8 cellular contexts compared by ENCODE assay signal in genomic region chr1:244652699-244653438, GRCh38. TPM values are rescaled to one million over a fixed set of nuclear protein-coding genes. Genes with fewer than 3 reads are reported as not detected.
DNase-seq lines count a peak whose midpoint lies in the region; ATAC-seq and TF ChIP-seq lines count a peak whose summit lies in the region.

DESI2 (plus strand) TSS chr1:244653126; CDS start chr1:244653314, 188 bp downstream.

- H3K27ac Mint-ChIP-seq in activated T-helper 17 cell treated with anti-CD3 and anti-CD28 coated beads, Interleukin-2, amount 50 U/mL, for 72 hours = peak within 1 kb of the TSS; percentile 87
- H3K27ac Mint-ChIP-seq in naive thymus-derived CD8-positive, alpha-beta T cell = peak within 1 kb of the TSS; percentile 63 to 95 (median 92)

- TF ChIP-seq CTCF in LNCaP clone FGC (IDR thresholded peaks at IDR 0.05; ENCODE audit: control insufficient read depth, extremely low read depth, insufficient read depth) (peak; percentile 70), RWPE1 (conservative IDR thresholded peaks at IDR 0.05; ENCODE audit: low read depth) (peak; percentile 65), fibroblast of mammary gland (conservative IDR thresholded peaks at IDR 0.05; ENCODE audit: control insufficient read depth, insufficient read depth, low read depth, low read length) (peak; percentile 19)

- H3K4me3 ChIP-seq in LNCaP clone FGC (ENCODE audit: low read depth, low read length) (peak within 1 kb of the TSS; percentile 74), fibroblast of mammary gland (ENCODE audit: control insufficient read depth, low read depth, low read length) (peak within 1 kb of the TSS; percentile 64)

- CTCF ChIA-PET in RWPE1 (lab: Yijun Ruan, JAX) = interaction anchor here (0.5 to 1.3 kb wide), 3 partner anchors 12 to 144 kb away, joined by 4 to 6 read pairs (median 5); no protein-coding TSS in a partner anchor

- POLR2A ChIA-PET in RWPE1 (lab: Yijun Ruan, JAX; ENCODE audit: low non-redundant PET) = no interaction called here
- POLR2A ChIA-PET in naive thymus-derived CD8-positive, alpha-beta T cell (lab: Charles Lee) = interaction anchor here (0.6 to 3.5 kb wide), 10 partner anchors 49 to 813 kb away, joined by 3 to 34 read pairs (median 5); partner anchors contain the start of genes COX20 and HNRNPU

- no peaks in the 10 kb centered on the region for H3K9me3 Mint-ChIP-seq in activated T-helper 17 cell treated with anti-CD3 and anti-CD28 coated beads, Interleukin-2, amount 50 U/mL, for 72 hours
- H3K9me3 Mint-ChIP-seq in naive thymus-derived CD8-positive, alpha-beta T cell = no peaks in the 10 kb centered on the region

- H3K27me3 Mint-ChIP-seq in activated T-helper 17 cell treated with anti-CD3 and anti-CD28 coated beads, Interleukin-2, amount 50 U/mL, for 72 hours = no peaks in the 10 kb centered on the region
- no peaks in the 10 kb centered on the region for H3K27me3 Mint-ChIP-seq in naive thymus-derived CD8-positive, alpha-beta T cell

- H3K36me3 Mint-ChIP-seq in activated T-helper 17 cell treated with anti-CD3 and anti-CD28 coated beads, Interleukin-2, amount 50 U/mL, for 72 hours (ENCODE audit: low read depth) = peaks cover 14% of the 10 kb centered on the region
- H3K36me3 Mint-ChIP-seq in naive thymus-derived CD8-positive, alpha-beta T cell = peaks cover 0 to 13% (median 0%) of the 10 kb centered on the region in 3 donors

- ATAC-seq in activated T-helper 17 cell treated with anti-CD3 and anti-CD28 coated beads, Interleukin-2, amount 50 U/mL, for 72 hours (replicated peaks) = peak; percentile 95
- peak; percentile 91 to 92 for ATAC-seq in naive thymus-derived CD8-positive, alpha-beta T cell

- peak within 1 kb of the TSS; percentile 87 for H3K27ac ChIP-seq in RWPE1

- peak; percentile 99 for DNase-seq in ELR (ENCODE audit: low read depth)
- peak; percentile 99 for DNase-seq in H4 (ENCODE audit: low spot score)
- DNase-seq in LNCaP clone FGC (ENCODE audit: low read depth) = peak; percentile 99
- DNase-seq in RWPE1 (ENCODE audit: low spot score) = peak; percentile 98
- peak; percentile 99 for DNase-seq in fibroblast of mammary gland (ENCODE audit: low read depth)
- DNase-seq in naive thymus-derived CD8-positive, alpha-beta T cell = peak; percentile 90 to 100 (median 98)
- peak; percentile 95 to 100 (median 99) for DNase-seq in stimulated activated naive CD4-positive, alpha-beta T cell (lab: John Stamatoyannopoulos, UW)

- peak within 1 kb of the TSS; percentile 90 for H3K4me3 Mint-ChIP-seq in activated T-helper 17 cell treated with anti-CD3 and anti-CD28 coated beads, Interleukin-2, amount 50 U/mL, for 72 hours
- H3K4me3 Mint-ChIP-seq in naive thymus-derived CD8-positive, alpha-beta T cell = peak within 1 kb of the TSS in 7 of 10 donors; percentile 79 to 91 (median 88)

- peaks cover 24% of the 10 kb centered on the region for H3K4me1 Mint-ChIP-seq in activated T-helper 17 cell treated with anti-CD3 and anti-CD28 coated beads, Interleukin-2, amount 50 U/mL, for 72 hours
- H3K4me1 Mint-ChIP-seq in naive thymus-derived CD8-positive, alpha-beta T cell = peaks cover 15 to 23% (median 18%) of the 10 kb centered on the region in 4 donors

RNA-seq across cellular contexts. Expression of gene DESI2, which starts in this region (rescaled TPM):
- total RNA-seq in H4 (2014; rRNA removed; shearing (Covaris generic)) = 52.9 and 57.4 TPM in 2 replicates
- total RNA-seq in activated T-helper 17 cell treated with anti-CD3 and anti-CD28 coated beads, Interleukin-2, amount 50 U/mL, for 72 hours = 10 to 100 TPM; 27.1 to 32.6 TPM
- 10 to 100 TPM; 17.8 to 19.1 TPM for total RNA-seq in naive thymus-derived CD8-positive, alpha-beta T cell
- 10 to 100 TPM; 10.8 to 13.1 (median 12.9) TPM for polyA plus RNA-seq in naive thymus-derived CD8-positive, alpha-beta T cell

Comparison
In these comparisons a context has a peak if more than half of its experiments do, and no peak if none do; other contexts are left out.
1. Peak in every context shown above with its lines: DNase-seq, ATAC-seq, H3K4me3 ChIP-seq and H3K27ac ChIP-seq.
2. CTCF ChIP-seq: peak in every context shown above with its lines; median percentile 70 in LNCaP clone FGC; 65 in RWPE1; 19 in fibroblast of mammary gland.